ENCODE assay signal across 35 cellular contexts in genomic region chr9:21609506-21609905, GRCh38.
"Had no signal": no experiment of that assay in that cellular context is flagged by ENCODE, and none has a peak within 500 bp of the region (broad histone marks: within the 10 kb centered on the region; RNA-seq: fewer than 3 reads in every experiment).

No MANE protein-coding gene starts in this region.

- H3K9me3 Mint-ChIP-seq: activated B cell treated with CpG ODN at 0.5 μM for 24 hours; activated T-cell treated with anti-CD3 and anti-CD28 coated beads, Interleukin-2, amount 50 U/mL, for 24 hours; activated T-cell treated with anti-CD3 and anti-CD28 coated beads, Interleukin-2, amount 50 U/mL, for 72 hours; central memory CD8-positive, alpha-beta T cell had no signal

- H3K27me3 ChIP-seq: brain microvascular endothelial cell, esophagus muscularis mucosa, foreskin keratinocyte, gastrocnemius medialis had no signal

- H3K4me3 Mint-ChIP-seq: activated B cell treated with CpG ODN at 0.5 μM for 24 hours; activated CD8-positive, alpha-beta T cell treated with anti-CD3 and anti-CD28 coated beads, Interleukin-2, amount 10 ng/mL, durations not matched to agents 7 days and 5 days; activated T-cell treated with anti-CD3 and anti-CD28 coated beads, Interleukin-2, amount 50 U/mL, for 24 hours; activated T-cell treated with anti-CD3 and anti-CD28 coated beads, Interleukin-2, amount 50 U/mL, for 72 hours; central memory CD8-positive, alpha-beta T cell; effector memory CD8-positive, alpha-beta T cell; T-helper 17 cell; T-helper 2 cell treated with Interferon-gamma antibody and Interleukin-4, amounts not matched to agents 5 μg/mL and 100 μg/mL, for 36 hours had no signal

- H3K4me1 Mint-ChIP-seq: activated B cell treated with CpG ODN at 0.5 μM for 24 hours had no signal

- H3K27ac Mint-ChIP-seq: activated B cell treated with CpG ODN at 0.5 μM for 24 hours; activated CD8-positive, alpha-beta T cell treated with anti-CD3 and anti-CD28 coated beads, Interleukin-2, amount 10 ng/mL, durations not matched to agents 7 days and 5 days; activated T-cell treated with anti-CD3 and anti-CD28 coated beads, Interleukin-2, amount 50 U/mL, for 24 hours; activated T-cell treated with anti-CD3 and anti-CD28 coated beads, Interleukin-2, amount 50 U/mL, for 72 hours; effector memory CD8-positive, alpha-beta T cell; T-helper 17 cell; T-helper 2 cell treated with Interferon-gamma antibody and Interleukin-4, amounts not matched to agents 5 μg/mL and 100 μg/mL, for 36 hours had no signal

- H3K27me3 Mint-ChIP-seq: activated T-cell treated with anti-CD3 and anti-CD28 coated beads, Interleukin-2, amount 50 U/mL, for 24 hours had no signal

- ATAC-seq: activated CD4-positive, CD25-positive, alpha-beta regulatory T cell treated with anti-CD3 and anti-CD28 coated beads, Interleukin-2, amount 50 U/mL, for 24 hours; activated CD8-positive, alpha-beta T cell treated with anti-CD3 and anti-CD28 coated beads, Interleukin-2, amount 10 ng/mL, durations not matched to agents 7 days and 5 days; activated T-cell treated with anti-CD3 and anti-CD28 coated beads, Interleukin-2, amount 50 U/mL, for 72 hours; effector memory CD8-positive, alpha-beta T cell; foreskin keratinocyte; gastrocnemius medialis; heart left ventricle; T-helper 17 cell had no signal

- H3K4me1 ChIP-seq: esophagus muscularis mucosa, gastrocnemius medialis, heart left ventricle had no signal

- H3K27ac ChIP-seq: brain microvascular endothelial cell, coronary artery, esophagus muscularis mucosa, foreskin keratinocyte, gastrocnemius medialis, heart left ventricle, WERI-Rb-1 had no signal

- DNase-seq: activated B cell treated with CpG ODN at 0.5 μM for 24 hours; activated CD4-positive, alpha-beta T cell treated with anti-CD3 and anti-CD28 coated beads for 48 hours; activated CD4-positive, alpha-beta T cell treated with anti-CD3 and anti-CD28 coated beads, Interleukin-2, amount 50 U/mL, for 1 hour; activated CD4-positive, alpha-beta T cell treated with anti-CD3 and anti-CD28 coated beads, Interleukin-2, amount 50 U/mL, for 48 hours; activated CD8-positive, alpha-beta memory T cell treated with anti-CD3 and anti-CD28 coated beads, Interleukin-2, amount 50 U/mL, for 48 hours; activated CD8-positive, alpha-beta T cell treated with anti-CD3 and anti-CD28 coated beads, Interleukin-2, amount 10 ng/mL, durations not matched to agents 7 days and 5 days; activated gamma-delta T cell; activated naive CD4-positive, alpha-beta T cell; activated naive CD4-positive, alpha-beta T cell treated with anti-CD3 and anti-CD28 coated beads, Interleukin-2, amount 50 U/mL, for 16 hours; activated T-cell treated with anti-CD3 and anti-CD28 coated beads for 4 hours; activated T-cell treated with anti-CD3 and anti-CD28 coated beads, Interleukin-2, amount 50 U/mL, for 24 hours; activated T-cell treated with anti-CD3 and anti-CD28 coated beads, Interleukin-2, amount 50 U/mL, for 72 hours; amniotic stem cell; anterior cingulate cortex; brain microvascular endothelial cell; dermis blood vessel endothelial cell; effector CD4-positive, alpha-beta T cell; effector memory CD8-positive, alpha-beta T cell; erythroblast; foreskin keratinocyte; gastrocnemius medialis; glutamatergic neuron; heart left ventricle; hypothalamus; T-helper 1 cell; T-helper 17 cell; T1000; WERI-Rb-1 had no signal

- H3K9me3 ChIP-seq: esophagus muscularis mucosa, gastrocnemius medialis, heart left ventricle had no signal

- H3K4me3 ChIP-seq: coronary artery, esophagus muscularis mucosa, gastrocnemius medialis, heart left ventricle had no signal

- H3K36me3 ChIP-seq: brain microvascular endothelial cell, esophagus muscularis mucosa, gastrocnemius medialis, heart left ventricle, WERI-Rb-1 had no signal

- FAIRE-seq: astrocyte, bronchial epithelial cell had no signal
